In the genomic region with DNA sequence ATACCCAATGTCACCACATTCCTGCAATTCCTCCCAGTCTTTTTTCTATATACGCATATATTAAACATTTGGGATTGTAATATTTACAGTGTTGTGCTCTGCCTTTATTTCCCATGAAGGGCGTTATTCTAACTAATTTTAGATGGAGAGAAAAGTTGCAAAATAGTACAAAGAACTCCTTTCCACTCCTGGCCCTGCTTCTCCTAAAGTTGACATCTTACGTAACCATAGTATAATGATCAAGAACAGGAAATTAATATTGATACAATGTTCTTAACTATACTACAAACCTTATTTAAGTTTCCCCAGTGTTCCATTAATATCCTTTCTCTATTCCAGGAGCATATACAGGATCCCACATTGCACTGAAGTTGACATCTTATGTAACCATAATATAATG, we compare ENCODE assay signal across 1 cellular context.
TF ChIP-seq lines count a peak whose summit lies in the region.

No MANE protein-coding gene starts in this region.

TF ChIP-seq in HepG2, 621 proteins besides CTCF, POLR2A, EP300 and RAD21 (continued from another document):
- no peak for TF ChIP-seq ZNF142 (CRISPR knock-in tag; IDR thresholded peaks at IDR 0.05)
- 0 out of 2 replicates have a peak, but pooled peaks have one; percentile 15 for TF ChIP-seq CEBPG (CRISPR knock-in tag; IDR thresholded peaks at IDR 0.05)
- no peak for TF ChIP-seq PLSCR1 (CRISPR knock-in tag; IDR thresholded peaks at IDR 0.05; ENCODE audit: borderline replicate concordance)
- TF ChIP-seq NFKBIZ (CRISPR knock-in tag; IDR thresholded peaks at IDR 0.05): no peak
- TF ChIP-seq, protein P1, sequence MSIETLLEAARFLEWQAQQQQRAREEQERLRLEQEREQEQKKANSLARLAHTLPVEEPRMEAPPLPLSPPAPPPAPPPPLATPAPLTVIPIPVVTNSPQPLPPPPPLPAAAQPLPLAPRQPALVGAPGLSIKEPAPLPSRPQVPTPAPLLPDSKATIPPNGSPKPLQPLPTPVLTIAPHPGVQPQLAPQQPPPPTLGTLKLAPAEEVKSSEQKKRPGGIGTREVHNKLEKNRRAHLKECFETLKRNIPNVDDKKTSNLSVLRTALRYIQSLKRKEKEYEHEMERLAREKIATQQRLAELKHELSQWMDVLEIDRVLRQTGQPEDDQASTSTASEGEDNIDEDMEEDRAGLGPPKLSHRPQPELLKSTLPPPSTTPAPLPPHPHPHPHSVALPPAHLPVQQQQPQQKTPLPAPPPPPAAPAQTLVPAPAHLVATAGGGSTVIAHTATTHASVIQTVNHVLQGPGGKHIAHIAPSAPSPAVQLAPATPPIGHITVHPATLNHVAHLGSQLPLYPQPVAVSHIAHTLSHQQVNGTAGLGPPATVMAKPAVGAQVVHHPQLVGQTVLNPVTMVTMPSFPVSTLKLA (IDR thresholded peaks at IDR 0.05): no peak
